Comparison of ENCODE assay signal across 11 cellular contexts in the genomic region with DNA sequence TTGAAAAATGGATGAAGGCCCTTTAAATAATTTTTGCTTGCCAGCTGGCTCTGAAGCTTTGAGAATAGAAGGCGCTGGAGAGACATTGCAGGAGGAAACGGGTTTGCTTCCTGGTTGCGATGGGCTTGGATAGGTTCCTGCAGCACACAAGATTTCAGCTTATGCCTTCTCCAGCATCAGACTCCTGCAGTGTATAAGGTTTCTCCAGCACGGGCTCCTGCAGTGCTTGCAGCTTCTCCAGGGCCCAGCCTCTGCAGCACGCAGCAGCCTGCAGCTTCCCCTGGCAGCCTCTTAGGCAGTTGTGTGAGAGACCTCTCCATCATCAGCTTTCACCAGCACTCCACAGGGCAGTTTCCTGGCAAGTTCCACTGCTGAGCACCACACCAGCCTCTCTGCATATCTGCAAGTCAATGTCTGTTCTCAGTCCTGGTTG.
DNase-seq lines count a peak whose midpoint lies in the region; ATAC-seq and TF ChIP-seq lines count a peak whose summit lies in the region.
"Had no signal": no experiment of that assay in that cellular context is flagged by ENCODE, and none has a peak within 500 bp of the region (broad histone marks: within the 10 kb centered on the region; RNA-seq: fewer than 3 reads in every experiment).

No MANE protein-coding gene starts in this region.

- no peaks in the 10 kb centered on the region for H3K27me3 ChIP-seq in Panc1 (ENCODE audit: control insufficient read depth, insufficient read depth, low read length)
- H3K27me3 ChIP-seq: ovary, upper lobe of left lung had no signal

- no peaks in the 10 kb centered on the region for H3K4me1 Mint-ChIP-seq in activated T-helper 2 cell treated with anti-CD3 and anti-CD28 coated beads, Interferon-gamma antibody, Interleukin-2, Interleukin-4, amounts not matched to agents 10 μg/mL and 5 μg/mL and 100 μg/mL, durations not matched to agents 14 hours and 24 hours and 36 hours (ENCODE audit: low read depth)

- no peak overlapping the region for H3K27ac Mint-ChIP-seq in activated T-helper 2 cell treated with anti-CD3 and anti-CD28 coated beads, Interferon-gamma antibody, Interleukin-2, Interleukin-4, amounts not matched to agents 10 μg/mL and 5 μg/mL and 100 μg/mL, durations not matched to agents 14 hours and 24 hours and 36 hours
- H3K27ac Mint-ChIP-seq: T-cell had no signal

- CTCF ChIA-PET in Panc1 (lab: Charles Lee), result no interaction called here

- intact Hi-C loops in Panc1 (cut with micrococcal nuclease; ENCODE audit: unreplicated experiment), result no loop called here
- intact Hi-C loops in activated T-helper 2 cell treated with anti-CD3 and anti-CD28 coated beads, Interferon-gamma antibody, Interleukin-2, Interleukin-4, amounts not matched to agents 10 μg/mL and 5 μg/mL and 100 μg/mL, durations not matched to agents 14 hours and 24 hours and 36 hours (cut with micrococcal nuclease), result no loop called here

- DNase-seq in EL (peak; percentile 16), Panc1 (ENCODE audit: low read depth, low spot score) (no peak), fibroblast of pulmonary artery (ENCODE audit: low read depth) (peak; percentile 61), occipital lobe (lab: John Stamatoyannopoulos, UW) (peak; percentile 56), LoVo (ENCODE audit: low spot score) (no peak)
- no peak for DNase-seq in activated T-helper 2 cell treated with anti-CD3 and anti-CD28 coated beads, Interferon-gamma antibody, Interleukin-2, Interleukin-4, amounts not matched to agents 10 μg/mL and 5 μg/mL and 100 μg/mL, durations not matched to agents 14 hours and 24 hours and 36 hours (ENCODE audit: low spot score)
- DNase-seq in stimulated activated CD4-positive, alpha-beta T cell treated with anti-CD3 and anti-CD28 coated beads, Interleukin-1b, Interleukin-23, amount 100 ng/mL, for 48 hours, result no peak
- DNase-seq: T-cell had no signal

- POLR2A ChIA-PET in Panc1 (lab: Charles Lee), result no interaction called here

- BruUV-seq in Panc1 (replicated peaks; lab: Mats Ljungman, UMichigan), result no TSS peak

- H3K9me3 Mint-ChIP-seq in activated T-helper 2 cell treated with anti-CD3 and anti-CD28 coated beads, Interferon-gamma antibody, Interleukin-2, Interleukin-4, amounts not matched to agents 10 μg/mL and 5 μg/mL and 100 μg/mL, durations not matched to agents 14 hours and 24 hours and 36 hours, result no peaks in the 10 kb centered on the region
- H3K9me3 Mint-ChIP-seq: T-cell had no signal

- H3K27ac ChIP-seq in Panc1 (ENCODE audit: low read length), result no peak overlapping the region
- H3K27ac ChIP-seq: ovary, upper lobe of left lung had no signal

- no peaks in the 10 kb centered on the region for H3K9me3 ChIP-seq in Panc1 (ENCODE audit: control insufficient read depth, insufficient read depth, low read depth, low read length)
- H3K9me3 ChIP-seq: ovary, upper lobe of left lung had no signal

- peaks cover 2% of the 10 kb centered on the region for H3K27me3 Mint-ChIP-seq in activated T-helper 2 cell treated with anti-CD3 and anti-CD28 coated beads, Interferon-gamma antibody, Interleukin-2, Interleukin-4, amounts not matched to agents 10 μg/mL and 5 μg/mL and 100 μg/mL, durations not matched to agents 14 hours and 24 hours and 36 hours (ENCODE audit: low read depth)
- H3K27me3 Mint-ChIP-seq: T-cell had no signal

- H3K36me3 ChIP-seq in Panc1 (ENCODE audit: control insufficient read depth, insufficient read depth, low read length), result no peaks in the 10 kb centered on the region
- H3K36me3 ChIP-seq: ovary, upper lobe of left lung had no signal

- in situ Hi-C loops in Panc1 (cut with HindIII; ENCODE audit: low pct_unique_long_range_greater_than_20kb, low sequenced_read_pairs), result no loop called here

- peak; percentile 63; the same call in 1 of the 2 replicates for ATAC-seq in Panc1
- no peak for ATAC-seq in HG03432 (IDR thresholded peaks at IDR 0.05; ENCODE audit: unreplicated experiment)

- no peak overlapping the region for H3K4me3 Mint-ChIP-seq in activated T-helper 2 cell treated with anti-CD3 and anti-CD28 coated beads, Interferon-gamma antibody, Interleukin-2, Interleukin-4, amounts not matched to agents 10 μg/mL and 5 μg/mL and 100 μg/mL, durations not matched to agents 14 hours and 24 hours and 36 hours (ENCODE audit: low read depth)
- H3K4me3 Mint-ChIP-seq: T-cell had no signal

- no peaks in the 10 kb centered on the region for H3K36me3 Mint-ChIP-seq in activated T-helper 2 cell treated with anti-CD3 and anti-CD28 coated beads, Interferon-gamma antibody, Interleukin-2, Interleukin-4, amounts not matched to agents 10 μg/mL and 5 μg/mL and 100 μg/mL, durations not matched to agents 14 hours and 24 hours and 36 hours (ENCODE audit: low read depth)
- H3K36me3 Mint-ChIP-seq: T-cell had no signal

- TF ChIP-seq CTCF in Panc1 (IDR thresholded peaks at IDR 0.05) (no peak), fibroblast of pulmonary artery (IDR thresholded peaks at IDR 0.05; ENCODE audit: low read length, missing control alignments) (no peak)

- H3K4me3 ChIP-seq in Panc1 (ENCODE audit: low read depth in 2 of 2, low read length in 2 of 2) (no peak overlapping the region), fibroblast of pulmonary artery (replicated peaks; ENCODE audit: low read depth, low read length) (no peak overlapping the region)
- H3K4me3 ChIP-seq: ovary, upper lobe of left lung had no signal

- H3K4me1 ChIP-seq in Panc1 (ENCODE audit: control insufficient read depth, insufficient read depth, low read length), result no peaks in the 10 kb centered on the region

Comparison
In these comparisons a context has a peak if more than half of its experiments do, and no peak if none do; other contexts are left out.
1. DNase-seq: peak in EL (single experiment), fibroblast of pulmonary artery (single experiment) and occipital lobe (single experiment); none in Panc1 (single experiment), LoVo (single experiment), activated T-helper 2 cell treated with anti-CD3 and anti-CD28 coated beads, Interferon-gamma antibody, Interleukin-2, Interleukin-4, amounts not matched to agents 10 μg/mL and 5 μg/mL and 100 μg/mL, durations not matched to agents 14 hours and 24 hours and 36 hours (single experiment) and stimulated activated CD4-positive, alpha-beta T cell treated with anti-CD3 and anti-CD28 coated beads, Interleukin-1b, Interleukin-23, amount 100 ng/mL, for 48 hours (single experiment).